8 cellular contexts compared by ENCODE assay signal in genomic region chr11:104705475-104706195, GRCh38.
A peak's percentile ranks its signal among the peaks of the same experiment; 100 is the strongest.
DNase-seq lines count a peak whose midpoint lies in the region; ATAC-seq and TF ChIP-seq lines count a peak whose summit lies in the region.

No MANE protein-coding gene starts in this region.

- H3K36me3 ChIP-seq in smooth muscle cell (ENCODE audit: low read depth): no peaks in the 10 kb centered on the region

- no peak overlapping the region for H3K9ac ChIP-seq in smooth muscle cell (ENCODE audit: low read depth)

- H3K9me3 ChIP-seq in smooth muscle cell (replicated peaks; ENCODE audit: low read depth): no peaks in the 10 kb centered on the region

- peak overlapping the region; percentile 89 for H2AFZ ChIP-seq in smooth muscle cell (ENCODE audit: low read depth)

- peaks cover 55% of the 10 kb centered on the region for H3K4me1 Mint-ChIP-seq in activated CD8-positive, alpha-beta T cell treated with anti-CD3 and anti-CD28 coated beads, Interleukin-2, amount 10 ng/mL, durations not matched to agents 7 days and 5 days (ENCODE audit: low read depth)

- H3K9me3 Mint-ChIP-seq in activated CD8-positive, alpha-beta T cell treated with anti-CD3 and anti-CD28 coated beads, Interleukin-2, amount 10 ng/mL, durations not matched to agents 7 days and 5 days (ENCODE audit: insufficient read depth): no peaks in the 10 kb centered on the region

- H3K27me3 ChIP-seq in smooth muscle cell (ENCODE audit: low read depth): no peaks in the 10 kb centered on the region

- H4K20me1 ChIP-seq in smooth muscle cell (ENCODE audit: low read depth): no peaks in the 10 kb centered on the region

- H3K4me1 ChIP-seq in smooth muscle cell (ENCODE audit: low read depth): peaks cover 5% of the 10 kb centered on the region

- ATAC-seq in GM21723 (IDR thresholded peaks at IDR 0.05; ENCODE audit: unreplicated experiment): peak; percentile 100
- ATAC-seq in activated CD8-positive, alpha-beta T cell treated with anti-CD3 and anti-CD28 coated beads, Interleukin-2, amount 10 ng/mL, durations not matched to agents 7 days and 5 days: peak; percentile 98

- H3K79me2 ChIP-seq in smooth muscle cell (ENCODE audit: low read depth): no peaks in the 10 kb centered on the region

- no peaks in the 10 kb centered on the region for H3K27me3 Mint-ChIP-seq in activated CD8-positive, alpha-beta T cell treated with anti-CD3 and anti-CD28 coated beads, Interleukin-2, amount 10 ng/mL, durations not matched to agents 7 days and 5 days (ENCODE audit: low read depth)

- peak; percentile 48 for DNase-seq in ELR (ENCODE audit: low read depth)
- DNase-seq in M059J (ENCODE audit: low read depth): peak; percentile 68
- peak; percentile 91 for DNase-seq in activated CD8-positive, alpha-beta T cell treated with anti-CD3 and anti-CD28 coated beads, Interleukin-2, amount 10 ng/mL, durations not matched to agents 7 days and 5 days
- DNase-seq in epithelial cell of esophagus (ENCODE audit: low read depth): peak; percentile 73
- no peak for DNase-seq in smooth muscle cell (lab: John Stamatoyannopoulos, UW; ENCODE audit: unreplicated experiment)
- no peak for DNase-seq in DMS 273 (lab: John Stamatoyannopoulos, UW; ENCODE audit: unreplicated experiment)
- DNase-seq in HuH-7 (ENCODE audit: low spot score): no peak

- peaks cover 41% of the 10 kb centered on the region for H3K36me3 Mint-ChIP-seq in activated CD8-positive, alpha-beta T cell treated with anti-CD3 and anti-CD28 coated beads, Interleukin-2, amount 10 ng/mL, durations not matched to agents 7 days and 5 days (ENCODE audit: low read depth)

- POLR2A ChIA-PET in activated CD8-positive, alpha-beta T cell treated with anti-CD3 and anti-CD28 coated beads, Interleukin-2, amount 10 ng/mL, durations not matched to agents 7 days and 5 days (lab: Charles Lee): interaction anchor here (0.7 kb wide), 2 partner anchors 92 to 270 kb away, joined by 3 to 4 read pairs; no protein-coding TSS in a partner anchor

- H3K4me3 ChIP-seq in epithelial cell of esophagus (ENCODE audit: low read length): no peak overlapping the region
- H3K4me3 ChIP-seq in smooth muscle cell: no peak overlapping the region

- H3K27ac Mint-ChIP-seq in activated CD8-positive, alpha-beta T cell treated with anti-CD3 and anti-CD28 coated beads, Interleukin-2, amount 10 ng/mL, durations not matched to agents 7 days and 5 days: peak overlapping the region; percentile 99

- H3F3A ChIP-seq in smooth muscle cell (ENCODE audit: low read depth): no peaks in the 10 kb centered on the region

- peak overlapping the region; percentile 61 for H3K4me2 ChIP-seq in smooth muscle cell

- no peak for TF ChIP-seq CTCF in epithelial cell of esophagus (IDR thresholded peaks at IDR 0.05; ENCODE audit: insufficient read depth, low read depth, low read length, missing control alignments)
- TF ChIP-seq CTCF in smooth muscle cell (IDR thresholded peaks at IDR 0.05; ENCODE audit: borderline replicate concordance, insufficient read depth, poor library complexity, severe bottlenecking): no peak

- peak overlapping the region; percentile 79 for H3K4me3 Mint-ChIP-seq in activated CD8-positive, alpha-beta T cell treated with anti-CD3 and anti-CD28 coated beads, Interleukin-2, amount 10 ng/mL, durations not matched to agents 7 days and 5 days

- CTCF ChIA-PET in activated CD8-positive, alpha-beta T cell treated with anti-CD3 and anti-CD28 coated beads, Interleukin-2, amount 10 ng/mL, durations not matched to agents 7 days and 5 days (lab: Charles Lee): interaction anchor here (1.3 kb wide), 1 partner anchor 93 kb away, joined by 3 read pairs; no protein-coding TSS in a partner anchor

- peak overlapping the region; percentile 34 for H3K27ac ChIP-seq in smooth muscle cell (ENCODE audit: low read depth)

- WGBS in smooth muscle cell (ENCODE audit: low lambda C conversion rate): 51% methylated on average over 4 of the region's 4 CpGs

Comparison
In these comparisons a context has a peak if more than half of its experiments do, and no peak if none do; other contexts are left out.
1. DNase-seq: peak in ELR (single experiment), M059J (single experiment), activated CD8-positive, alpha-beta T cell treated with anti-CD3 and anti-CD28 coated beads, Interleukin-2, amount 10 ng/mL, durations not matched to agents 7 days and 5 days (single experiment) and epithelial cell of esophagus (single experiment); none in smooth muscle cell (single experiment), DMS 273 (single experiment) and HuH-7 (single experiment).